Comparison of ENCODE assay signal across 29 cellular contexts in genomic region chr7:12107841-12108249, GRCh38.
DNase-seq lines count a peak whose midpoint lies in the region; ATAC-seq and TF ChIP-seq lines count a peak whose summit lies in the region.
"Had no signal": no experiment of that assay in that cellular context is flagged by ENCODE, and none has a peak within 500 bp of the region (broad histone marks: within the 10 kb centered on the region; RNA-seq: fewer than 3 reads in every experiment).

No MANE protein-coding gene starts in this region.

- H3K4me3 Mint-ChIP-seq in HFFc6 = no peak overlapping the region
- H3K4me3 Mint-ChIP-seq: activated B cell treated with CpG ODN at 0.5 μM for 24 hours; activated naive CD8-positive, alpha-beta T cell treated with anti-CD3 and anti-CD28 coated beads for 36 hours; CD4-positive, alpha-beta T cell; IgD-negative memory B cell; immature natural killer cell; neural progenitor cell had no signal

- H3K4me1 Mint-ChIP-seq in HFFc6 (ENCODE audit: low read depth) = no peaks in the 10 kb centered on the region
- H3K4me1 Mint-ChIP-seq: IgD-negative memory B cell, immature natural killer cell, neural progenitor cell had no signal

- no peak for TF ChIP-seq CTCF in hepatocyte (IDR thresholded peaks at IDR 0.05; ENCODE audit: poor library complexity)
- no peak for TF ChIP-seq CTCF in smooth muscle cell (IDR thresholded peaks at IDR 0.05; ENCODE audit: borderline replicate concordance, insufficient read depth, poor library complexity, severe bottlenecking)
- TF ChIP-seq CTCF in HFFc6 (IDR thresholded peaks at IDR 0.05) = no peak

- H3K4me1 ChIP-seq in hepatocyte (ENCODE audit: insufficient read depth) (peaks cover 15% of the 10 kb centered on the region), smooth muscle cell (ENCODE audit: low read depth) (no peaks in the 10 kb centered on the region)
- H3K4me1 ChIP-seq: left ventricle myocardium inferior, neural progenitor cell had no signal

- no peak overlapping the region for H3K27ac Mint-ChIP-seq in HFFc6
- H3K27ac Mint-ChIP-seq: activated B cell treated with CpG ODN at 0.5 μM for 24 hours; activated naive CD8-positive, alpha-beta T cell treated with anti-CD3 and anti-CD28 coated beads for 36 hours; CD4-positive, alpha-beta T cell; IgD-negative memory B cell; immature natural killer cell; neural progenitor cell; progenitor cell of endocrine pancreas had no signal

- no peak overlapping the region for H2AFZ ChIP-seq in hepatocyte
- H2AFZ ChIP-seq in smooth muscle cell (ENCODE audit: low read depth) = peak overlapping the region; percentile 64
- H2AFZ ChIP-seq: neural progenitor cell had no signal

- H3K9ac ChIP-seq in smooth muscle cell (ENCODE audit: low read depth) = no peak overlapping the region
- H3K9ac ChIP-seq: neural progenitor cell had no signal

- H3K27ac ChIP-seq in hepatocyte (peak overlapping the region; percentile 2), smooth muscle cell (ENCODE audit: low read depth) (no peak overlapping the region)
- H3K27ac ChIP-seq: body of pancreas, epithelial cell of prostate, HL-60, left ventricle myocardium inferior, neural progenitor cell had no signal

- DNase-seq in H4 (ENCODE audit: low spot score) (peak; percentile 55), SW480 (ENCODE audit: low spot score) (peak; percentile 54), hepatocyte (ENCODE audit: low spot score) (no peak), smooth muscle cell (lab: John Stamatoyannopoulos, UW; ENCODE audit: unreplicated experiment) (no peak), NCI-H1436 (lab: John Stamatoyannopoulos, UW) (no peak), HFFc6 (no peak), DMS79 treated with DMSO at 0.1 percent for 48 hours (lab: John Stamatoyannopoulos, UW) (no peak)
- DNase-seq: activated B cell treated with CpG ODN at 0.5 μM for 24 hours; activated CD4-positive, alpha-beta T cell treated with anti-CD3 and anti-CD28 coated beads, Interleukin-2, amount 50 U/mL, for 48 hours; activated CD8-positive, alpha-beta memory T cell treated with anti-CD3 and anti-CD28 coated beads, Interleukin-2, amount 50 U/mL, for 48 hours; activated naive CD8-positive, alpha-beta T cell treated with anti-CD3 and anti-CD28 coated beads for 36 hours; body of pancreas; CD4-positive, alpha-beta T cell; foreskin melanocyte; GOT3; immature natural killer cell; left ventricle myocardium inferior; NCI-H2081 treated with DMSO at 0.1 percent for 48 hours; NCI-H345; NCI-H748 treated with DMSO at 0.1 percent for 48 hours; stimulated activated CD8-positive, alpha-beta memory T cell treated with anti-CD3 and anti-CD28 coated beads, Interleukin-4, amount 100 ng/mL, for 48 hours; T-helper 9 cell; trophoblast cell had no signal

- H3K36me3 ChIP-seq in hepatocyte (replicated peaks; ENCODE audit: insufficient read depth, low read depth) (no peaks in the 10 kb centered on the region), smooth muscle cell (ENCODE audit: low read depth) (no peaks in the 10 kb centered on the region)
- H3K36me3 ChIP-seq: left ventricle myocardium inferior, neural progenitor cell had no signal

- no peaks in the 10 kb centered on the region for H3K9me3 ChIP-seq in hepatocyte (ENCODE audit: low read depth)
- H3K9me3 ChIP-seq in smooth muscle cell (replicated peaks; ENCODE audit: low read depth) = no peaks in the 10 kb centered on the region
- H3K9me3 ChIP-seq: body of pancreas, left ventricle myocardium inferior had no signal

- H4K20me1 ChIP-seq in hepatocyte (ENCODE audit: insufficient read depth, poor library complexity, severe bottlenecking) (no peaks in the 10 kb centered on the region), smooth muscle cell (ENCODE audit: low read depth) (no peaks in the 10 kb centered on the region)

- no peaks in the 10 kb centered on the region for H3K27me3 ChIP-seq in hepatocyte
- no peaks in the 10 kb centered on the region for H3K27me3 ChIP-seq in smooth muscle cell (ENCODE audit: low read depth)
- H3K27me3 ChIP-seq: body of pancreas, neural progenitor cell had no signal

- H3K4me3 ChIP-seq in hepatocyte (no peak overlapping the region), smooth muscle cell (no peak overlapping the region)
- H3K4me3 ChIP-seq: body of pancreas, left ventricle myocardium inferior, neural progenitor cell had no signal

- H3K9me3 Mint-ChIP-seq in HFFc6 = peaks cover 22% of the 10 kb centered on the region
- H3K9me3 Mint-ChIP-seq: activated B cell treated with CpG ODN at 0.5 μM for 24 hours; activated naive CD8-positive, alpha-beta T cell treated with anti-CD3 and anti-CD28 coated beads for 36 hours; CD4-positive, alpha-beta T cell; IgD-negative memory B cell had no signal

- no peak for ATAC-seq in HG02840 (IDR thresholded peaks at IDR 0.05; ENCODE audit: low FRiP score, unreplicated experiment)
- ATAC-seq: body of pancreas had no signal

- H3F3A ChIP-seq in smooth muscle cell (ENCODE audit: low read depth) = no peaks in the 10 kb centered on the region

- WGBS in hepatocyte (ENCODE audit: low lambda C conversion rate, missing lambda C conversion rate) = 8% methylated on average over 3 of the region's 3 CpGs
- WGBS in smooth muscle cell (ENCODE audit: low lambda C conversion rate) = 12% methylated on average over 3 of the region's 3 CpGs

- H3K27me3 Mint-ChIP-seq in HFFc6 (ENCODE audit: insufficient read depth) = no peaks in the 10 kb centered on the region

- no peaks in the 10 kb centered on the region for H3K36me3 Mint-ChIP-seq in HFFc6 (ENCODE audit: low read depth)
- H3K36me3 Mint-ChIP-seq: activated naive CD8-positive, alpha-beta T cell treated with anti-CD3 and anti-CD28 coated beads for 36 hours; IgD-negative memory B cell; immature natural killer cell; neural progenitor cell had no signal

- H3K79me2 ChIP-seq in hepatocyte = no peaks in the 10 kb centered on the region
- no peaks in the 10 kb centered on the region for H3K79me2 ChIP-seq in smooth muscle cell (ENCODE audit: low read depth)

- no peaks in the 10 kb centered on the region for H3K9me2 ChIP-seq in hepatocyte (replicated peaks; ENCODE audit: insufficient read depth)

- H3K4me2 ChIP-seq in hepatocyte = peak overlapping the region; percentile 24
- peak overlapping the region; percentile 64 for H3K4me2 ChIP-seq in smooth muscle cell
- H3K4me2 ChIP-seq: neural progenitor cell had no signal

Comparison
In these comparisons a context has a peak if more than half of its experiments do, and no peak if none do; other contexts are left out.
1. DNase-seq: peak in H4 (single experiment) and SW480 (single experiment); none in hepatocyte (single experiment), smooth muscle cell (single experiment), NCI-H1436 (single experiment), HFFc6 (single experiment) and DMS79 treated with DMSO at 0.1 percent for 48 hours (single experiment).